In genomic region chrX:46278591-46278990, GRCh38 we compare ENCODE assay signal across 16 cellular contexts.
A peak's percentile ranks its signal among the peaks of the same experiment; 100 is the strongest.
DNase-seq lines count a peak whose midpoint lies in the region; ATAC-seq, FAIRE-seq and TF ChIP-seq lines count a peak whose summit lies in the region.
"Had no signal": no experiment of that assay in that cellular context is flagged by ENCODE, and none has a peak within 500 bp of the region (broad histone marks: within the 10 kb centered on the region; RNA-seq: fewer than 3 reads in every experiment).

No MANE protein-coding gene starts in this region.

- H3K4me2 ChIP-seq in A549, result no peak overlapping the region
- no peak overlapping the region for H3K4me2 ChIP-seq in mammary epithelial cell (ENCODE audit: insufficient read depth, low read depth, low read length)

- H3K4me3 ChIP-seq in A549 (no peak overlapping the region), iPS-20b (ENCODE audit: low read length) (0 out of 2 replicates have a peak overlapping the region, but pooled peaks have one; percentile 35), mammary epithelial cell (replicated peaks in 1 of 3; ENCODE audit: insufficient read depth in 1 of 3, low read depth in 2 of 3, low read length in 3 of 3) (no peak overlapping the region)
- H3K4me3 ChIP-seq in CD4-positive, CD25-positive, alpha-beta regulatory T cell (ENCODE audit: low read depth, low read length), result peak overlapping the region; percentile 34
- H3K4me3 ChIP-seq: tibial nerve had no signal

- WGBS in A549 (ENCODE audit: missing lambda C conversion rate), result 87% methylated on average over 1 of the region's 1 CpG
- WGBS in mammary epithelial cell (ENCODE audit: low coverage, missing lambda C conversion rate), result 31% methylated on average over 1 of the region's 1 CpG

- CTCF ChIA-PET in A549 (lab: Yijun Ruan, JAX), result interaction anchor here (1.0 kb wide), 1 partner anchor 55 kb away, joined by 3 read pairs; no protein-coding TSS in a partner anchor
- CTCF ChIA-PET in WTC11 (lab: Charles Lee), result no interaction called here
- CTCF ChIA-PET in mammary epithelial cell (lab: Charles Lee; ENCODE audit: low non-redundant PET), result no interaction called here

- dilution Hi-C loops in mammary epithelial cell (cut with HindIII; ENCODE audit: low sequenced_read_pairs), result no loop called here

- no peak for ATAC-seq in A549
- no peak for ATAC-seq in CD4-positive, CD25-positive, alpha-beta regulatory T cell (ENCODE audit: low read depth in 2 of 2)
- ATAC-seq in WTC11, result no peak
- ATAC-seq in HG03045 (IDR thresholded peaks at IDR 0.05; ENCODE audit: unreplicated experiment), result no peak
- ATAC-seq: effector memory CD8-positive, alpha-beta T cell had no signal

- H3K9me3 Mint-ChIP-seq in CD4-positive, CD25-positive, alpha-beta regulatory T cell, result peaks cover 0 to 2% (median 0%) of the 10 kb centered on the region in 7 donors
- peaks cover 8% of the 10 kb centered on the region for H3K9me3 Mint-ChIP-seq in WTC11
- H3K9me3 Mint-ChIP-seq: effector memory CD8-positive, alpha-beta T cell had no signal

- H3K27me3 Mint-ChIP-seq in CD4-positive, CD25-positive, alpha-beta regulatory T cell, result no peaks in the 10 kb centered on the region
- H3K27me3 Mint-ChIP-seq in WTC11 (ENCODE audit: low read depth), result no peaks in the 10 kb centered on the region
- H3K27me3 Mint-ChIP-seq: brain had no signal

- H3K4me1 ChIP-seq in A549, result peaks cover 7% of the 10 kb centered on the region; the same call in 1 of the 3 replicates
- peaks cover 14% of the 10 kb centered on the region for H3K4me1 ChIP-seq in CD4-positive, CD25-positive, alpha-beta regulatory T cell (ENCODE audit: control insufficient read depth, insufficient read depth, low read length, poor library complexity, severe bottlenecking)
- peaks cover 7% of the 10 kb centered on the region; the same call in 1 of the 2 replicates for H3K4me1 ChIP-seq in iPS-20b (ENCODE audit: insufficient read depth, low read length)
- H3K4me1 ChIP-seq in mammary epithelial cell (ENCODE audit: insufficient read depth, low read length), result peaks cover 11% of the 10 kb centered on the region
- H3K4me1 ChIP-seq: tibial nerve had no signal

- H2AFZ ChIP-seq in mammary epithelial cell (ENCODE audit: low read depth, low read length), result no peak overlapping the region

- peaks cover 3 to 18% (median 10%) of the 10 kb centered on the region in 4 donors for H3K4me1 Mint-ChIP-seq in CD4-positive, CD25-positive, alpha-beta regulatory T cell
- H3K4me1 Mint-ChIP-seq in WTC11, result peaks cover 17% of the 10 kb centered on the region

- peak; percentile 61 for FAIRE-seq in A549 (lab: Jason Lieb, UNC)

- H3K27ac ChIP-seq in A549, result no peak overlapping the region
- H3K27ac ChIP-seq in CD4-positive, CD25-positive, alpha-beta regulatory T cell (ENCODE audit: insufficient read depth, low read length, poor library complexity, severe bottlenecking), result no peak overlapping the region
- no peak overlapping the region for H3K27ac ChIP-seq in iPS-20b (ENCODE audit: low read length)
- H3K27ac ChIP-seq in mammary epithelial cell (ENCODE audit: insufficient read depth, low read depth, low read length), result no peak overlapping the region
- H3K27ac ChIP-seq: tibial nerve had no signal

- H3K27ac Mint-ChIP-seq in CD4-positive, CD25-positive, alpha-beta regulatory T cell, result no peak overlapping the region
- no peak overlapping the region for H3K27ac Mint-ChIP-seq in WTC11
- H3K27ac Mint-ChIP-seq: effector memory CD8-positive, alpha-beta T cell had no signal

- no peaks in the 10 kb centered on the region for H3K9me3 ChIP-seq in A549
- no peaks in the 10 kb centered on the region for H3K9me3 ChIP-seq in CD4-positive, CD25-positive, alpha-beta regulatory T cell (ENCODE audit: control insufficient read depth in 2 of 2, low read length in 2 of 2)
- no peaks in the 10 kb centered on the region; the same call in 1 of the 2 replicates for H3K9me3 ChIP-seq in iPS-20b (ENCODE audit: insufficient read depth, low read depth, low read length)
- H3K9me3 ChIP-seq in mammary epithelial cell (replicated peaks; ENCODE audit: insufficient read depth, low read length), result no peaks in the 10 kb centered on the region
- H3K9me3 ChIP-seq: tibial nerve had no signal

- H3K79me2 ChIP-seq in mammary epithelial cell (ENCODE audit: insufficient read depth, low read length), result no peaks in the 10 kb centered on the region

- TF ChIP-seq CTCF in A549 (IDR thresholded peaks at IDR 0.05) (no peak), WTC11 (IDR thresholded peaks at IDR 0.05) (no peak), mammary epithelial cell (conservative IDR thresholded peaks at IDR 0.05 in 1 of 2, IDR thresholded peaks at IDR 0.05 in 1 of 2; ENCODE audit: extremely low read depth in 1 of 2, insufficient read depth in 1 of 2, low read depth in 1 of 2, low read length in 2 of 2) (no peak)

- no peak for TF ChIP-seq EP300 in A549 (IDR thresholded peaks at IDR 0.05)

- H3K4me3 Mint-ChIP-seq in CD4-positive, CD25-positive, alpha-beta regulatory T cell, result no peak overlapping the region
- H3K4me3 Mint-ChIP-seq in WTC11, result 0 out of 2 replicates have a peak overlapping the region, but pooled peaks have one; percentile 32
- H3K4me3 Mint-ChIP-seq: brain had no signal

- in situ Hi-C loops in mammary epithelial cell (cut with MboI; ENCODE audit: low sequenced_read_pairs in 2 of 2), result no loop called here

- H3K9ac ChIP-seq in iPS-20b (ENCODE audit: low read depth, low read length), result peak overlapping the region; percentile 42; the same call in 1 of the 2 replicates
- no peak overlapping the region for H3K9ac ChIP-seq in mammary epithelial cell (ENCODE audit: insufficient read depth, low read length)

- H3K36me3 Mint-ChIP-seq in CD4-positive, CD25-positive, alpha-beta regulatory T cell, result no peaks in the 10 kb centered on the region
- peaks cover 8% of the 10 kb centered on the region for H3K36me3 Mint-ChIP-seq in WTC11
- H3K36me3 Mint-ChIP-seq: brain had no signal

- intact Hi-C loops in mammary epithelial cell (cut with micrococcal nuclease), result no loop called here

- H3K27me3 ChIP-seq in CD4-positive, CD25-positive, alpha-beta regulatory T cell (ENCODE audit: control insufficient read depth, insufficient read depth, low read length), result no peaks in the 10 kb centered on the region
- H3K27me3 ChIP-seq in iPS-20b (ENCODE audit: insufficient read depth, low read length), result no peaks in the 10 kb centered on the region
- no peaks in the 10 kb centered on the region for H3K27me3 ChIP-seq in mammary epithelial cell (ENCODE audit: insufficient read depth, low read length)
- H3K27me3 ChIP-seq: tibial nerve had no signal

- TF ChIP-seq RAD21 in A549 (conservative IDR thresholded peaks at IDR 0.05 in 1 of 2, IDR thresholded peaks at IDR 0.05 in 1 of 2), result no peak

- TF ChIP-seq POLR2A in A549 (IDR thresholded peaks at IDR 0.05; ENCODE audit: low read length), result no peak

- POLR2A ChIA-PET in A549 (lab: Yijun Ruan, JAX), result no interaction called here
- POLR2A ChIA-PET in WTC11 (lab: Charles Lee), result no interaction called here

- no TSS peak for BruUV-seq in mammary epithelial cell (replicated peaks; lab: Mats Ljungman, UMichigan)

- DNase-seq in A549 (ENCODE audit: low read depth in 1 of 2, low spot score in 1 of 2) (no peak), WTC11 (ENCODE audit: low spot score) (no peak), mammary epithelial cell (no peak), anterior cingulate cortex (lab: John Stamatoyannopoulos, UW) (no peak)
- DNase-seq in CD4-positive, CD25-positive, alpha-beta regulatory T cell, result peak in 1 of 3 donors; percentile 11
- DNase-seq: activated CD4-positive, alpha-beta T cell treated with anti-CD3 and anti-CD28 coated beads, Interleukin-2, amount 50 U/mL, for 1 hour; DMS53; effector memory CD8-positive, alpha-beta T cell; NCI-H2171 treated with DMSO at 0.1 percent for 48 hours; NCI-H526 treated with DMSO at 0.1 percent for 48 hours; stimulated activated CD4-positive, alpha-beta T cell treated with anti-CD3 and anti-CD28 coated beads, Interleukin-2, amount 100 ng/mL, for 48 hours; stimulated activated naive CD4-positive, alpha-beta T cell treated with Interleukin-2 at 50 U/mL for 16 hours had no signal

- no peaks in the 10 kb centered on the region for H4K20me1 ChIP-seq in mammary epithelial cell (ENCODE audit: insufficient read depth, low read length)

- H3K36me3 ChIP-seq in CD4-positive, CD25-positive, alpha-beta regulatory T cell (ENCODE audit: control insufficient read depth, insufficient read depth, low read length), result no peaks in the 10 kb centered on the region
- H3K36me3 ChIP-seq in iPS-20b (ENCODE audit: insufficient read depth, low read depth, low read length) (no peaks in the 10 kb centered on the region), mammary epithelial cell (ENCODE audit: insufficient read depth, low read length) (no peaks in the 10 kb centered on the region)
- H3K36me3 ChIP-seq: tibial nerve had no signal

TF ChIP-seq in A549, 52 proteins besides CTCF, POLR2A, EP300 and RAD21 (continues in another document):
- no peak for TF ChIP-seq HMGXB4 (CRISPR knock-in tag; IDR thresholded peaks at IDR 0.05; ENCODE audit: borderline replicate concordance)
- TF ChIP-seq RFX5 (IDR thresholded peaks at IDR 0.05), result no peak

TF ChIP-seq in WTC11, 78 proteins besides CTCF, POLR2A, EP300 and RAD21 (continues in another document):
- TF ChIP-seq ETV6 (CRISPR knock-in tag; IDR thresholded peaks at IDR 0.05) (no peak), ZNF512 (CRISPR knock-in tag; IDR thresholded peaks at IDR 0.05; ENCODE audit: borderline replicate concordance) (no peak), MLX (CRISPR knock-in tag; IDR thresholded peaks at IDR 0.05) (no peak), ZBTB21 (CRISPR knock-in tag; IDR thresholded peaks at IDR 0.05; ENCODE audit: borderline replicate concordance) (no peak), ZNF219 (CRISPR knock-in tag; IDR thresholded peaks at IDR 0.05; ENCODE audit: borderline replicate concordance) (no peak)

Comparison
In these comparisons a context has a peak if more than half of its experiments do, and no peak if none do; other contexts are left out.
1. H3K4me3 ChIP-seq: peak in CD4-positive, CD25-positive, alpha-beta regulatory T cell (single experiment) and iPS-20b (single experiment); none in A549 (single experiment) and mammary epithelial cell (0 of 3).